In genomic region chr2:45273412-45274189, GRCh38 we compare ENCODE assay signal across 15 cellular contexts.
DNase-seq lines count a peak whose midpoint lies in the region; ATAC-seq, FAIRE-seq and TF ChIP-seq lines count a peak whose summit lies in the region.
"Had no signal": no experiment of that assay in that cellular context is flagged by ENCODE, and none has a peak within 500 bp of the region (broad histone marks: within the 10 kb centered on the region; RNA-seq: fewer than 3 reads in every experiment).

No MANE protein-coding gene starts in this region.

- no peak overlapping the region for H3K4me3 Mint-ChIP-seq in activated CD4-positive, alpha-beta memory T cell treated with anti-CD3 and anti-CD28 coated beads for 36 hours
- H3K4me3 Mint-ChIP-seq: activated CD4-positive, alpha-beta memory T cell treated with anti-CD3 and anti-CD28 coated beads, Interleukin-2, amount 10 ng/mL, durations not matched to agents 7 days and 5 days; memory B cell had no signal

- H3K4me1 Mint-ChIP-seq in activated CD4-positive, alpha-beta memory T cell treated with anti-CD3 and anti-CD28 coated beads for 36 hours (ENCODE audit: low read depth): no peaks in the 10 kb centered on the region
- H3K4me1 Mint-ChIP-seq: memory B cell had no signal

- in situ Hi-C loops in HepG2 (cut with HindIII; ENCODE audit: extremely low pct_ligation_motif_present, low pct_unique_long_range_greater_than_20kb): no loop called here

- no peaks in the 10 kb centered on the region for H3K27me3 ChIP-seq in BLaER1 treated with 17β-estradiol and CSF1 and Interleukin-3, amounts not matched to agents 10 nM and 100 nM
- H3K27me3 ChIP-seq in HepG2 (ENCODE audit: control insufficient read depth in 1 of 2, insufficient read depth in 2 of 2, low read length in 2 of 2): peaks cover 0 to 3% of the 10 kb centered on the region in 2 experiments; a peak in 2 of 5 replicates

- peaks cover 0 to 19% (median 12%) of the 10 kb centered on the region in 10 experiments; a peak in 11 of 20 replicates for H3K4me1 ChIP-seq in BLaER1 treated with 17β-estradiol and CSF1 and Interleukin-3, amounts not matched to agents 10 nM and 100 nM
- H3K4me1 ChIP-seq in HepG2 (ENCODE audit: insufficient read depth, low read length): peaks cover 90% of the 10 kb centered on the region

- H3K27ac Mint-ChIP-seq in activated CD4-positive, alpha-beta memory T cell treated with anti-CD3 and anti-CD28 coated beads for 36 hours: no peak overlapping the region
- H3K27ac Mint-ChIP-seq: activated CD4-positive, alpha-beta memory T cell treated with anti-CD3 and anti-CD28 coated beads, Interleukin-2, amount 10 ng/mL, durations not matched to agents 7 days and 5 days; memory B cell had no signal

- BruUV-seq in HepG2 (replicated peaks; lab: Mats Ljungman, UMichigan): no TSS peak

- H3K9me3 ChIP-seq in BLaER1 treated with 17β-estradiol and CSF1 and Interleukin-3, amounts not matched to agents 10 nM and 100 nM (replicated peaks in 1 of 11): no peaks in the 10 kb centered on the region
- no peaks in the 10 kb centered on the region for H3K9me3 ChIP-seq in HepG2 (ENCODE audit: low read length)

- POLR2A ChIA-PET in HepG2 (lab: Yijun Ruan, JAX): interaction anchor here (0.8 to 5.5 kb wide), 13 partner anchors 9 to 155 kb away, joined by 3 to 85 read pairs (median 4); no protein-coding TSS in a partner anchor
- POLR2A ChIA-PET in activated CD4-positive, alpha-beta memory T cell treated with anti-CD3 and anti-CD28 coated beads for 36 hours (lab: Charles Lee): no interaction called here

- intact Hi-C loops in HepG2 (cut with micrococcal nuclease; ENCODE audit: unreplicated experiment): loop anchor here (1.0 to 2.0 kb wide), 5 partner anchors 17 to 196 kb away; no protein-coding TSS in a partner anchor
- intact Hi-C loops in activated CD4-positive, alpha-beta memory T cell treated with anti-CD3 and anti-CD28 coated beads for 36 hours (cut with micrococcal nuclease): no loop called here

- H3K9me3 Mint-ChIP-seq in activated CD4-positive, alpha-beta memory T cell treated with anti-CD3 and anti-CD28 coated beads for 36 hours: no peaks in the 10 kb centered on the region
- H3K9me3 Mint-ChIP-seq: activated CD4-positive, alpha-beta memory T cell treated with anti-CD3 and anti-CD28 coated beads, Interleukin-2, amount 10 ng/mL, durations not matched to agents 7 days and 5 days; memory B cell had no signal

- peak; percentile 90 to 99 for TF ChIP-seq EP300 in HepG2 (IDR thresholded peaks at IDR 0.05; ENCODE audit: low read depth in 2 of 2, low read length in 2 of 2)
- peak; percentile 97 for TF ChIP-seq EP300 in HepG2 (CRISPR knock-in tag; IDR thresholded peaks at IDR 0.05; ENCODE audit: borderline replicate concordance)

- no peaks in the 10 kb centered on the region for H4K20me1 ChIP-seq in BLaER1 treated with 17β-estradiol and CSF1 and Interleukin-3, amounts not matched to agents 10 nM and 100 nM
- no peaks in the 10 kb centered on the region for H4K20me1 ChIP-seq in HepG2 (ENCODE audit: insufficient read depth, low read length)

- H3K79me2 ChIP-seq in HepG2 (ENCODE audit: insufficient read depth, low read length): no peaks in the 10 kb centered on the region

- FAIRE-seq in HepG2 (lab: Jason Lieb, UNC): peak; percentile 91

- H3K9ac ChIP-seq in BLaER1 treated with 17β-estradiol and CSF1 and Interleukin-3, amounts not matched to agents 10 nM and 100 nM: no peak overlapping the region
- peak overlapping the region; percentile 21 for H3K9ac ChIP-seq in HepG2 (ENCODE audit: insufficient read depth, low read depth, low read length)

- peak overlapping the region in 8 of 11 experiments; percentile 24 to 67 (median 40); a peak in 13 of 22 replicates for H3K4me2 ChIP-seq in BLaER1 treated with 17β-estradiol and CSF1 and Interleukin-3, amounts not matched to agents 10 nM and 100 nM
- peak overlapping the region; percentile 73 for H3K4me2 ChIP-seq in HepG2 (ENCODE audit: low read depth, low read length)
- H3K4me2 ChIP-seq: smooth muscle cell had no signal

- WGBS in HepG2 (ENCODE audit: low lambda C conversion rate): 1% methylated on average over 3 of the region's 3 CpGs

- no peak for TF ChIP-seq POLR2A in HepG2 (IDR thresholded peaks at IDR 0.05; ENCODE audit: insufficient read depth in 1 of 2, low read depth in 2 of 2, low read length in 2 of 2)

- ATAC-seq in HepG2: peak; percentile 78
- ATAC-seq in SK-N-SH treated with all-trans-retinoic acid at 6 μM for 48 hours: no peak

- no peak for TF ChIP-seq CTCF in HepG2 (CRISPR knock-in tag; IDR thresholded peaks at IDR 0.05)

- no peak overlapping the region for H3K4me3 ChIP-seq in BLaER1 treated with 17β-estradiol and CSF1 and Interleukin-3, amounts not matched to agents 10 nM and 100 nM
- peak overlapping the region in 2 of 3 experiments; percentile 10 to 42; a peak in 3 of 6 replicates for H3K4me3 ChIP-seq in HepG2 (replicated peaks in 1 of 3; ENCODE audit: insufficient read depth in 1 of 3, low read depth in 2 of 3, low read length in 3 of 3)
- H3K4me3 ChIP-seq: smooth muscle cell had no signal

- no peak for TF ChIP-seq RAD21 in HepG2 (CRISPR knock-in tag; IDR thresholded peaks at IDR 0.05)

- H3K27me3 Mint-ChIP-seq in activated CD4-positive, alpha-beta memory T cell treated with anti-CD3 and anti-CD28 coated beads for 36 hours: peaks cover 3% of the 10 kb centered on the region

- H3K27ac ChIP-seq in BLaER1 treated with 17β-estradiol and CSF1 and Interleukin-3, amounts not matched to agents 10 nM and 100 nM: no peak overlapping the region
- H3K27ac ChIP-seq in HepG2 (ENCODE audit: extremely low read length, insufficient read depth, low read length): peak overlapping the region; percentile 42
- H3K27ac ChIP-seq: HL-60, RWPE1 had no signal

- CTCF ChIA-PET in HepG2 (lab: Yijun Ruan, JAX; ENCODE audit: low intra/inter-chr PET ratio, low total read pairs): no interaction called here
- CTCF ChIA-PET in activated CD4-positive, alpha-beta memory T cell treated with anti-CD3 and anti-CD28 coated beads for 36 hours (lab: Charles Lee): no interaction called here

- no peaks in the 10 kb centered on the region for H3K36me3 Mint-ChIP-seq in activated CD4-positive, alpha-beta memory T cell treated with anti-CD3 and anti-CD28 coated beads for 36 hours
- H3K36me3 Mint-ChIP-seq: memory B cell had no signal

- no peaks in the 10 kb centered on the region for H3K36me3 ChIP-seq in BLaER1 treated with 17β-estradiol and CSF1 and Interleukin-3, amounts not matched to agents 10 nM and 100 nM
- no peaks in the 10 kb centered on the region for H3K36me3 ChIP-seq in HepG2 (replicated peaks in 1 of 2; ENCODE audit: control insufficient read depth in 1 of 2, insufficient read depth in 2 of 2, low read length in 2 of 2)

- peak; percentile 40 for DNase-seq in NCI-H1092 (lab: John Stamatoyannopoulos, UW)
- peak; percentile 86 for DNase-seq in NCI-H748 treated with DMSO at 0.1 percent for 48 hours (lab: John Stamatoyannopoulos, UW)
- peak; percentile 98 for DNase-seq in HepG2 (ENCODE audit: low spot score)
- no peak for DNase-seq in activated CD4-positive, alpha-beta memory T cell treated with anti-CD3 and anti-CD28 coated beads for 36 hours
- no peak for DNase-seq in epidermal melanocyte (ENCODE audit: insufficient read length, low spot score)
- no peak for DNase-seq in Kasumi-1 (lab: John Stamatoyannopoulos, UW)
- DNase-seq: activated CD4-positive, alpha-beta memory T cell treated with anti-CD3 and anti-CD28 coated beads, Interleukin-2, amount 10 ng/mL, durations not matched to agents 7 days and 5 days; activated effector memory CD4-positive, alpha-beta T cell treated with Interleukin-2 at 50 U/mL for 16 hours; T-helper 2 cell had no signal

- H2AFZ ChIP-seq in HepG2 (ENCODE audit: low read length): no peak overlapping the region

TF ChIP-seq in HepG2, 621 proteins besides CTCF, POLR2A, EP300 and RAD21 (continues in another document):
- TF ChIP-seq ZNF441 (CRISPR knock-in tag; IDR thresholded peaks at IDR 0.05; ENCODE audit: borderline replicate concordance): peak; percentile 54; the same call in 1 of the 2 replicates
- no peak for TF ChIP-seq PAX8 (CRISPR knock-in tag; IDR thresholded peaks at IDR 0.05; ENCODE audit: borderline replicate concordance)
- TF ChIP-seq MED1 (CRISPR knock-in tag; IDR thresholded peaks at IDR 0.05): peak; percentile 86
- TF ChIP-seq ZNF605 (CRISPR knock-in tag; IDR thresholded peaks at IDR 0.05): no peak
- no peak for TF ChIP-seq PLRG1 (conservative IDR thresholded peaks at IDR 0.05)
- TF ChIP-seq TSC22D2 (CRISPR knock-in tag; IDR thresholded peaks at IDR 0.05; ENCODE audit: borderline replicate concordance): peak; percentile 85; the same call in 1 of the 2 replicates

TF ChIP-seq in SK-N-SH treated with all-trans-retinoic acid at 6 μM for 48 hours, 23 proteins besides CTCF, POLR2A, EP300 and RAD21 (continues in another document):
- no peak for TF ChIP-seq ZNF8 (CRISPR knock-in tag; IDR thresholded peaks at IDR 0.05)
- no peak for TF ChIP-seq ZNF565 (CRISPR knock-in tag; conservative IDR thresholded peaks at IDR 0.05; ENCODE audit: low read depth)
- no peak for TF ChIP-seq SNAI2 (CRISPR knock-in tag; IDR thresholded peaks at IDR 0.05)
- TF ChIP-seq ESRRG (CRISPR knock-in tag; IDR thresholded peaks at IDR 0.05): no peak
- no peak for TF ChIP-seq ZFP3 (CRISPR knock-in tag; IDR thresholded peaks at IDR 0.05)
- no peak for TF ChIP-seq ZNF70 (CRISPR knock-in tag; IDR thresholded peaks at IDR 0.05)
- no peak for TF ChIP-seq ZFP30 (CRISPR knock-in tag; IDR thresholded peaks at IDR 0.05)
- TF ChIP-seq OSR1 (CRISPR knock-in tag; IDR thresholded peaks at IDR 0.05): no peak
- no peak for TF ChIP-seq TCF4 (CRISPR knock-in tag; IDR thresholded peaks at IDR 0.05; ENCODE audit: borderline replicate concordance)
- TF ChIP-seq, protein P1, sequence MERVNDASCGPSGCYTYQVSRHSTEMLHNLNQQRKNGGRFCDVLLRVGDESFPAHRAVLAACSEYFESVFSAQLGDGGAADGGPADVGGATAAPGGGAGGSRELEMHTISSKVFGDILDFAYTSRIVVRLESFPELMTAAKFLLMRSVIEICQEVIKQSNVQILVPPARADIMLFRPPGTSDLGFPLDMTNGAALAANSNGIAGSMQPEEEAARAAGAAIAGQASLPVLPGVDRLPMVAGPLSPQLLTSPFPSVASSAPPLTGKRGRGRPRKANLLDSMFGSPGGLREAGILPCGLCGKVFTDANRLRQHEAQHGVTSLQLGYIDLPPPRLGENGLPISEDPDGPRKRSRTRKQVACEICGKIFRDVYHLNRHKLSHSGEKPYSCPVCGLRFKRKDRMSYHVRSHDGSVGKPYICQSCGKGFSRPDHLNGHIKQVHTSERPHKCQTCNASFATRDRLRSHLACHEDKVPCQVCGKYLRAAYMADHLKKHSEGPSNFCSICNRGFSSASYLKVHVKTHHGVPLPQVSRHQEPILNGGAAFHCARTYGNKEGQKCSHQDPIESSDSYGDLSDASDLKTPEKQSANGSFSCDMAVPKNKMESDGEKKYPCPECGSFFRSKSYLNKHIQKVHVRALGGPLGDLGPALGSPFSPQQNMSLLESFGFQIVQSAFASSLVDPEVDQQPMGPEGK (CRISPR knock-in tag; IDR thresholded peaks at IDR 0.05; ENCODE audit: borderline replicate concordance): no peak
- no peak for TF ChIP-seq ISL1 (CRISPR knock-in tag; IDR thresholded peaks at IDR 0.05)
- no peak for TF ChIP-seq PPARA (CRISPR knock-in tag; IDR thresholded peaks at IDR 0.05; ENCODE audit: borderline replicate concordance)

Comparison
In these comparisons a context has a peak if more than half of its experiments do, and no peak if none do; other contexts are left out.
1. H3K4me3 ChIP-seq: peak in HepG2 (2 of 3); none in BLaER1 treated with 17β-estradiol and CSF1 and Interleukin-3, amounts not matched to agents 10 nM and 100 nM (0 of 10).
2. DNase-seq: peak in NCI-H1092 (single experiment), NCI-H748 treated with DMSO at 0.1 percent for 48 hours (single experiment) and HepG2 (single experiment); none in activated CD4-positive, alpha-beta memory T cell treated with anti-CD3 and anti-CD28 coated beads for 36 hours (single experiment), epidermal melanocyte (single experiment) and Kasumi-1 (0 of 2).